8 cellular contexts compared by ENCODE assay signal in the genomic region with DNA sequence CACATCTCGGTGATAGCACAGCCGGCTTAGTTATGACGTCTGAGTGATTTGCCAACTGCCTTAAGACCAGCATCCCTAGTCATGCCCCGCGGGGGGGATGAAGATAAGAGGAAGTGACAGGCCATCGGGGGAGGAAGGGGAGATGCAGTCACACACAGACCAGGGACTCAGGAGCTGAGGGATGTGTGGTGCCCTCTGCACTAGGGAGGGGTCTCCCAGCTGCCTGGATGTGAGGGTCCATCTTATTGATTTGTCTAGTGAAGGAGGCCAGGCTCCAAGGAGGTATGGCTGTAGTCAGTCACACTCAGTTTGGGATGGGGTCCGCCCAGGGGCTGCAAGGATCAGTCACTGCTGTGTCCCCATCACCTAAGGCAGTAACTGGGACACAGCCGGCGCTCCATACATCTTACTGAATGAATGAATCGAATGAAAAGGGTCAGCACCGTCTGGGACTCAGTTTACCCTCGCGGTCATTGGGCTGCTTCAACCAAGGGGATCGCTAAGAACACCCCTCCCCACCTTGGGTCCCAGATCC. TPM values are rescaled to one million over a fixed set of nuclear protein-coding genes. Genes with fewer than 3 reads are reported as not detected.
DNase-seq lines count a peak whose midpoint lies in the region; ATAC-seq and TF ChIP-seq lines count a peak whose summit lies in the region.

No MANE protein-coding gene starts in this region.

- peaks cover 10 to 58% of the 10 kb centered on the region in 2 donors for H3K4me1 ChIP-seq in left lung

- intact Hi-C loops in left lung (cut with DNase I): loop anchor here (5.0 kb wide), 2 partner anchors 34 to 39 kb away; no protein-coding TSS in a partner anchor

- H3K27me3 ChIP-seq in left lung: no peaks in the 10 kb centered on the region

- H3K36me3 ChIP-seq in left lung: no peaks in the 10 kb centered on the region

- H3K27ac ChIP-seq in left lung: peak overlapping the region; percentile 88 to 94
- H3K27ac ChIP-seq in substantia nigra (ENCODE audit: low read depth, low read length, poor library complexity, severe bottlenecking): peak overlapping the region; percentile 58

- H3K9me3 ChIP-seq in left lung: no peaks in the 10 kb centered on the region

- ATAC-seq in left lung (peak; percentile 4), HG02571 (IDR thresholded peaks at IDR 0.05; ENCODE audit: unreplicated experiment) (no peak)

- H3K4me3 ChIP-seq in choroid plexus epithelial cell (ENCODE audit: low read depth, low read length) (peak overlapping the region; percentile 53), left lung (peak overlapping the region in 1 of 2 donors; percentile 34)

- TF ChIP-seq CTCF in choroid plexus epithelial cell (conservative IDR thresholded peaks at IDR 0.05; ENCODE audit: low read depth, low read length) (no peak), left lung (IDR thresholded peaks at IDR 0.05) (no peak)

- peak; percentile 74 for DNase-seq in activated effector memory CD4-positive, alpha-beta T cell treated with anti-CD3 and anti-CD28 coated beads, Interleukin-2, amount 50 U/mL, for 16 hours
- no peak for DNase-seq in activated effector memory CD4-positive, alpha-beta T cell treated with Interleukin-2 at 50 U/mL for 16 hours
- DNase-seq in SIG-M5 treated with dmso at 0.1 percent for 504 hours (lab: John Stamatoyannopoulos, UW; ENCODE audit: unreplicated experiment) (peak; percentile 96), choroid plexus epithelial cell (ENCODE audit: low read depth) (peak; percentile 61), left lung (peak; percentile 80 to 81), substantia nigra (lab: John Stamatoyannopoulos, UW) (peak in 21 of 49 donors; percentile 5 to 66 (median 23)), NCI-H2196 treated with DMSO at 0.1 percent for 48 hours (lab: John Stamatoyannopoulos, UW; ENCODE audit: unreplicated experiment) (no peak)

RNA-seq across cellular contexts. Expression of gene ERCC1, which starts 19.3 kb away (rescaled TPM):
- 10 to 100 TPM; 56.1 to 57.8 TPM for total RNA-seq in left lung

RNA-seq across cellular contexts. Expression of gene FOSB, which starts 24.8 kb away (rescaled TPM):
- 10 to 100 TPM in 1 of 2 donors, 1 to 10 TPM in 1; 7.1 to 20.4 TPM for total RNA-seq in left lung

RNA-seq across cellular contexts. Expression of gene POLR1G, which starts 36.5 kb away (rescaled TPM):
- 1 to 10 TPM; 4.8 to 6.0 TPM for total RNA-seq in left lung

RNA-seq across cellular contexts. Expression of gene PPP1R13L, which starts 38.1 kb away (rescaled TPM):
- total RNA-seq in left lung: 10 to 100 TPM; 30.0 to 51.4 TPM

RNA-seq across cellular contexts. Expression of gene RTN2, which starts 53.9 kb away (rescaled TPM):
- total RNA-seq in left lung: 10 to 100 TPM in 1 of 2 donors, 1 to 10 TPM in 1; 9.4 to 16.7 TPM

Comparison
In these comparisons a context has a peak if more than half of its experiments do, and no peak if none do; other contexts are left out.
1. DNase-seq: peak in activated effector memory CD4-positive, alpha-beta T cell treated with anti-CD3 and anti-CD28 coated beads, Interleukin-2, amount 50 U/mL, for 16 hours (single experiment), SIG-M5 treated with dmso at 0.1 percent for 504 hours (single experiment), choroid plexus epithelial cell (single experiment) and left lung (2 of 2); none in activated effector memory CD4-positive, alpha-beta T cell treated with Interleukin-2 at 50 U/mL for 16 hours (single experiment) and NCI-H2196 treated with DMSO at 0.1 percent for 48 hours (single experiment).